ENCODE assay signal across 13 cellular contexts in genomic region chr13:105611424-105611823, GRCh38.
A peak's percentile ranks its signal among the peaks of the same experiment; 100 is the strongest.
DNase-seq lines count a peak whose midpoint lies in the region; ATAC-seq and TF ChIP-seq lines count a peak whose summit lies in the region.
"Had no signal": no experiment of that assay in that cellular context is flagged by ENCODE, and none has a peak within 500 bp of the region (broad histone marks: within the 10 kb centered on the region; RNA-seq: fewer than 3 reads in every experiment).

No MANE protein-coding gene starts in this region.

- no peak overlapping the region for H3K4me3 ChIP-seq in endodermal cell (ENCODE audit: low read length)
- H3K4me3 ChIP-seq: thyroid gland had no signal

- no peak overlapping the region for H3K4me3 Mint-ChIP-seq in endodermal cell
- H3K4me3 Mint-ChIP-seq in naive thymus-derived CD8-positive, alpha-beta T cell, result no peak overlapping the region
- H3K4me3 Mint-ChIP-seq: natural killer cell had no signal

- no peak for ATAC-seq in naive thymus-derived CD8-positive, alpha-beta T cell
- no peak for ATAC-seq in GM19455 (IDR thresholded peaks at IDR 0.05; ENCODE audit: unreplicated experiment)
- ATAC-seq: natural killer cell had no signal

- peak; percentile 59 for DNase-seq in A172 (ENCODE audit: low spot score)
- DNase-seq in LHCN-M2 (ENCODE audit: low read depth), result peak; percentile 62
- DNase-seq in endodermal cell, result no peak
- peak; percentile 78 for DNase-seq in kidney tubule cell (ENCODE audit: low spot score)
- no peak for DNase-seq in NCI-H1092 (lab: John Stamatoyannopoulos, UW)
- DNase-seq in DMS79 (lab: John Stamatoyannopoulos, UW), result no peak
- no peak for DNase-seq in naive thymus-derived CD8-positive, alpha-beta T cell
- DNase-seq: DMS53, kidney, natural killer cell, NCI-H1694 treated with DMSO at 0.1 percent for 48 hours, thyroid gland had no signal

- no peaks in the 10 kb centered on the region for H3K36me3 ChIP-seq in endodermal cell (ENCODE audit: control insufficient read depth, insufficient read depth, low read length)
- H3K36me3 ChIP-seq: thyroid gland had no signal

- H3K27ac ChIP-seq in endodermal cell (ENCODE audit: low read depth, low read length), result peak overlapping the region; percentile 36
- H3K27ac ChIP-seq: thyroid gland had no signal

- H3K27me3 ChIP-seq in endodermal cell (ENCODE audit: control insufficient read depth, insufficient read depth, low read length, poor library complexity, severe bottlenecking), result no peaks in the 10 kb centered on the region
- H3K27me3 ChIP-seq: thyroid gland had no signal

- H3K27ac Mint-ChIP-seq in endodermal cell, result no peak overlapping the region
- no peak overlapping the region for H3K27ac Mint-ChIP-seq in naive thymus-derived CD8-positive, alpha-beta T cell
- H3K27ac Mint-ChIP-seq: natural killer cell had no signal

- peaks cover 4% of the 10 kb centered on the region for H3K4me1 Mint-ChIP-seq in endodermal cell
- H3K4me1 Mint-ChIP-seq in naive thymus-derived CD8-positive, alpha-beta T cell, result no peaks in the 10 kb centered on the region
- H3K4me1 Mint-ChIP-seq: natural killer cell had no signal

- POLR2A ChIA-PET in naive thymus-derived CD8-positive, alpha-beta T cell (lab: Charles Lee), result no interaction called here

- no peaks in the 10 kb centered on the region for H3K36me3 Mint-ChIP-seq in endodermal cell (ENCODE audit: low read depth)
- no peaks in the 10 kb centered on the region for H3K36me3 Mint-ChIP-seq in naive thymus-derived CD8-positive, alpha-beta T cell
- H3K36me3 Mint-ChIP-seq: natural killer cell had no signal

- no peak for TF ChIP-seq CTCF in endodermal cell (conservative IDR thresholded peaks at IDR 0.05)

- no peaks in the 10 kb centered on the region for H3K9me3 Mint-ChIP-seq in endodermal cell
- H3K9me3 Mint-ChIP-seq in naive thymus-derived CD8-positive, alpha-beta T cell, result peaks cover 0 to 6% (median 0%) of the 10 kb centered on the region in 9 donors

- H3K4me1 ChIP-seq in endodermal cell (ENCODE audit: control insufficient read depth, insufficient read depth, low read length), result no peaks in the 10 kb centered on the region

- H3K27me3 Mint-ChIP-seq in endodermal cell (ENCODE audit: insufficient read depth), result no peaks in the 10 kb centered on the region
- H3K27me3 Mint-ChIP-seq in naive thymus-derived CD8-positive, alpha-beta T cell, result peaks cover 0 to 3% (median 0%) of the 10 kb centered on the region in 5 donors

- H3K9ac ChIP-seq in endodermal cell (ENCODE audit: extremely low read depth, low read length, poor library complexity, severe bottlenecking), result no peak overlapping the region

- WGBS in endodermal cell (ENCODE audit: insufficient coverage in 1 of 2, insufficient read length in 1 of 2), 2 experiments, result 26 to 67% methylated on average over 4 to 5 of the region's 5 CpGs

- H3K9me3 ChIP-seq in endodermal cell (ENCODE audit: control insufficient read depth, low read length), result no peaks in the 10 kb centered on the region
- H3K9me3 ChIP-seq: thyroid gland had no signal

Comparison
In these comparisons a context has a peak if more than half of its experiments do, and no peak if none do; other contexts are left out.
1. DNase-seq: peak in A172 (single experiment), LHCN-M2 (single experiment) and kidney tubule cell (single experiment); none in endodermal cell (single experiment), NCI-H1092 (single experiment), DMS79 (single experiment) and naive thymus-derived CD8-positive, alpha-beta T cell (0 of 10).